ENCODE assay signal across 1 cellular context in genomic region chr13:80840313-80840976, GRCh38.
TF ChIP-seq lines count a peak whose summit lies in the region.

No MANE protein-coding gene starts in this region.

TF ChIP-seq in GM23338, 12 proteins besides CTCF, POLR2A, EP300 and RAD21 (continued from another document):
- TF ChIP-seq ZNF462 (CRISPR knock-in tag; IDR thresholded peaks at IDR 0.05) (no peak), NANOG (IDR thresholded peaks at IDR 0.05; ENCODE audit: borderline replicate concordance) (no peak), ZNF114 (CRISPR knock-in tag; IDR thresholded peaks at IDR 0.05) (no peak), EZH2 (IDR thresholded peaks at IDR 0.05; ENCODE audit: low read depth, unreplicated experiment) (no peak), POLR2AphosphoS5 (IDR thresholded peaks at IDR 0.05; ENCODE audit: low read depth) (no peak), REST (IDR thresholded peaks at IDR 0.05; ENCODE audit: unreplicated experiment) (no peak), ZNF331 (CRISPR knock-in tag; IDR thresholded peaks at IDR 0.05; ENCODE audit: low read depth) (no peak), EZH2phosphoT487 (IDR thresholded peaks at IDR 0.05; ENCODE audit: unreplicated experiment) (no peak), ETS1 (IDR thresholded peaks at IDR 0.05) (no peak), STAT1 (IDR thresholded peaks at IDR 0.05; ENCODE audit: unreplicated experiment) (no peak), CREB1 (CRISPR knock-in tag; IDR thresholded peaks at IDR 0.05; ENCODE audit: low read depth) (no peak)
